ENCODE assay signal across 32 cellular contexts in the genomic region with DNA sequence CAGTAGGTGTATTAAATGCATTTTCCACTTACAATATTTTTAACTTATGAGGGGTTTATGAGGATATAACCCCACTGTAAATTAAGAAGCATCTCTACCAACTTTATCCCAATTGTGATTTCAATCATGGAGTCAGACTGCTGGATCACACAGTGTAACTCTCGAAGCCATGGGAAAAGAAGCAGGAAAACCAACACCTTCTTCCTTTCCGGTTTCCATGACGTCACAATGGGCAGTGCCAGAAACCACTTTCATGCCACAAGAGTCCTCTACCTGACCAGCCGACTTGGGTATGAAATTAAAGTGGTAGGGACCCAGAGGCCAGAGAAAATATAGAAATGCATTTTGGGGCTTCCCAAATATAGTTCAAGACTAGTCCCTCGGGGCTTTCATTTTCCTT.
"Had no signal": no experiment of that assay in that cellular context is flagged by ENCODE, and none has a peak within 500 bp of the region (broad histone marks: within the 10 kb centered on the region; RNA-seq: fewer than 3 reads in every experiment).

No MANE protein-coding gene starts in this region.

- H3K9me3 ChIP-seq: pancreas, psoas muscle, SK-N-SH, spleen, thoracic aorta had no signal

- H3K4me3 Mint-ChIP-seq: activated naive CD4-positive, alpha-beta T cell treated with anti-CD3 and anti-CD28 coated beads, Interleukin-2, amount 10 ng/mL, durations not matched to agents 7 days and 5 days; activated T-cell treated with anti-CD3 and anti-CD28 coated beads, Interleukin-2, amount 50 U/mL, for 24 hours; dendritic cell treated with granulocyte-macrophage colony-stimulating factor and Interleukin-4, amounts not matched to agents 40 ng/mL and 50 ng/mL, for 4 days; mesothelial cell of epicardium; naive B cell; neural crest cell; T-helper 1 cell treated with Interleukin-12 subunit alpha and Interleukin-12 subunit beta and Interleukin-4 antibody, amounts not matched to agents 30 μg/mL and 1 μg/mL, for 36 hours had no signal

- H3K9ac ChIP-seq: SK-N-SH had no signal

- H3K4me2 ChIP-seq: SK-N-SH had no signal

- H3K4me3 ChIP-seq: pancreas, psoas muscle, spleen, thoracic aorta had no signal

- H3K36me3 Mint-ChIP-seq: activated naive CD4-positive, alpha-beta T cell treated with anti-CD3 and anti-CD28 coated beads, Interleukin-2, amount 10 ng/mL, durations not matched to agents 7 days and 5 days; naive B cell had no signal

- ATAC-seq: esophagus mucosa, foreskin keratinocyte, left ventricle myocardium superior, pancreas, psoas muscle, right cardiac atrium had no signal

- H3K27me3 ChIP-seq: brain microvascular endothelial cell, foreskin keratinocyte, pancreas had no signal

- H3K27ac ChIP-seq: brain microvascular endothelial cell, foreskin keratinocyte, pancreas, psoas muscle, spleen, thoracic aorta, VCaP had no signal

- H3K4me1 ChIP-seq: pancreas, psoas muscle had no signal

- DNase-seq: activated CD4-positive, alpha-beta T cell treated with anti-CD3 and anti-CD28 coated beads for 48 hours; activated CD4-positive, alpha-beta T cell treated with anti-CD3 and anti-CD28 coated beads, Interleukin-2, amount 50 U/mL, for 48 hours; activated CD8-positive, alpha-beta memory T cell treated with anti-CD3 and anti-CD28 coated beads, Interleukin-2, amount 50 U/mL, for 48 hours; activated gamma-delta T cell; activated naive CD4-positive, alpha-beta T cell treated with anti-CD3 and anti-CD28 coated beads, Interleukin-2, amount 10 ng/mL, durations not matched to agents 7 days and 5 days; activated T-cell treated with anti-CD3 and anti-CD28 coated beads, Interleukin-2, amount 50 U/mL, for 24 hours; amniotic stem cell; brain microvascular endothelial cell; central memory CD4-positive, alpha-beta T cell; effector CD8-positive, alpha-beta T cell; foreskin keratinocyte; left ventricle myocardium superior; mammary epithelial cell; naive B cell; nucleus accumbens; pancreas; psoas muscle; right cardiac atrium; SK-N-SH; spleen; stimulated activated CD4-positive, alpha-beta T cell treated with anti-CD3 and anti-CD28 coated beads, Interleukin-2, amount 100 ng/mL, for 48 hours; stimulated activated naive CD4-positive, alpha-beta T cell treated with Interleukin-2 at 50 U/mL for 16 hours; SW 1271; T-helper 9 cell; trophoblast cell had no signal

- H3K36me3 ChIP-seq: pancreas, spleen, thoracic aorta had no signal

- H3K27ac Mint-ChIP-seq: activated naive CD4-positive, alpha-beta T cell treated with anti-CD3 and anti-CD28 coated beads, Interleukin-2, amount 10 ng/mL, durations not matched to agents 7 days and 5 days; activated T-cell treated with anti-CD3 and anti-CD28 coated beads, Interleukin-2, amount 50 U/mL, for 24 hours; dendritic cell treated with granulocyte-macrophage colony-stimulating factor and Interleukin-4, amounts not matched to agents 40 ng/mL and 50 ng/mL, for 4 days; mesothelial cell of epicardium; T-helper 1 cell treated with Interleukin-12 subunit alpha and Interleukin-12 subunit beta and Interleukin-4 antibody, amounts not matched to agents 30 μg/mL and 1 μg/mL, for 36 hours had no signal

- H3K9me3 Mint-ChIP-seq: activated naive CD4-positive, alpha-beta T cell treated with anti-CD3 and anti-CD28 coated beads, Interleukin-2, amount 10 ng/mL, durations not matched to agents 7 days and 5 days; activated T-cell treated with anti-CD3 and anti-CD28 coated beads, Interleukin-2, amount 50 U/mL, for 24 hours; dendritic cell treated with granulocyte-macrophage colony-stimulating factor and Interleukin-4, amounts not matched to agents 40 ng/mL and 50 ng/mL, for 4 days; mesothelial cell of epicardium; neural crest cell; T-helper 1 cell treated with Interleukin-12 subunit alpha and Interleukin-12 subunit beta and Interleukin-4 antibody, amounts not matched to agents 30 μg/mL and 1 μg/mL, for 36 hours had no signal
